10 cellular contexts compared by ENCODE assay signal in genomic region chr6:15274696-15275387, GRCh38. TPM values are rescaled to one million over a fixed set of nuclear protein-coding genes. Genes with fewer than 3 reads are reported as not detected.
DNase-seq lines count a peak whose midpoint lies in the region; ATAC-seq and TF ChIP-seq lines count a peak whose summit lies in the region.
"Had no signal": no experiment of that assay in that cellular context is flagged by ENCODE, and none has a peak within 500 bp of the region (broad histone marks: within the 10 kb centered on the region; RNA-seq: fewer than 3 reads in every experiment).

No MANE protein-coding gene starts in this region.

- H3K36me3 ChIP-seq in Panc1 (ENCODE audit: control insufficient read depth, insufficient read depth, low read length) = no peaks in the 10 kb centered on the region
- H3K36me3 ChIP-seq in psoas muscle (ENCODE audit: insufficient read depth in 1 of 2, low read depth in 1 of 2) = no peaks in the 10 kb centered on the region
- H3K36me3 ChIP-seq: adrenal gland had no signal

- H3K27ac ChIP-seq in Panc1 (ENCODE audit: low read length) = no peak overlapping the region
- no peak overlapping the region for H3K27ac ChIP-seq in psoas muscle
- H3K27ac ChIP-seq: adrenal gland, skin epidermis had no signal

- intact Hi-C loops in Panc1 (cut with micrococcal nuclease; ENCODE audit: unreplicated experiment) = no loop called here
- intact Hi-C loops in psoas muscle (cut with DNase I) = no loop called here

- H3K27me3 Mint-ChIP-seq in HFFc6 (ENCODE audit: insufficient read depth) = no peaks in the 10 kb centered on the region

- H3K4me3 Mint-ChIP-seq in HFFc6 = no peak overlapping the region

- CTCF ChIA-PET in Panc1 (lab: Charles Lee) = no interaction called here

- no TSS peak for BruUV-seq in Panc1 (replicated peaks; lab: Mats Ljungman, UMichigan)

- 59 to 77% (median 61%) methylated on average over 2 of the region's 2 CpGs for WGBS in psoas muscle, 3 donors

- in situ Hi-C loops in Panc1 (cut with HindIII; ENCODE audit: low pct_unique_long_range_greater_than_20kb, low sequenced_read_pairs) = no loop called here

- H3K36me3 Mint-ChIP-seq in HFFc6 (ENCODE audit: low read depth) = no peaks in the 10 kb centered on the region

- H3K27me3 ChIP-seq in Panc1 (ENCODE audit: control insufficient read depth, insufficient read depth, low read length) (no peaks in the 10 kb centered on the region), psoas muscle (ENCODE audit: insufficient read depth in 3 of 3, low read length in 2 of 3) (no peaks in the 10 kb centered on the region)
- H3K27me3 ChIP-seq: adrenal gland had no signal

- H3K4me1 Mint-ChIP-seq in HFFc6 (ENCODE audit: low read depth) = peaks cover 41% of the 10 kb centered on the region

- ATAC-seq in Panc1 = no peak
- peak in 3 of 4 donors; percentile 55 to 57 (median 56) for ATAC-seq in psoas muscle

- no peaks in the 10 kb centered on the region for H3K4me1 ChIP-seq in Panc1 (ENCODE audit: control insufficient read depth, insufficient read depth, low read length)
- H3K4me1 ChIP-seq in psoas muscle = peaks cover 39% of the 10 kb centered on the region

- POLR2A ChIA-PET in Panc1 (lab: Charles Lee) = no interaction called here

- peak; percentile 29; the same call in 1 of the 2 replicates for TF ChIP-seq CTCF in HFFc6 (IDR thresholded peaks at IDR 0.05)
- TF ChIP-seq CTCF in Panc1 (IDR thresholded peaks at IDR 0.05) = peak; percentile 22; the same call in 1 of the 2 replicates
- TF ChIP-seq CTCF in fibroblast of villous mesenchyme (IDR thresholded peaks at IDR 0.05; ENCODE audit: insufficient read depth, low read depth, low read length) = peak; percentile 45
- TF ChIP-seq CTCF in psoas muscle (IDR thresholded peaks at IDR 0.05) = peak; percentile 31

- no peaks in the 10 kb centered on the region for H3K9me3 Mint-ChIP-seq in HFFc6

- DNase-seq in HFFc6 = peak; percentile 17
- DNase-seq in Panc1 (ENCODE audit: low read depth, low spot score) = no peak
- no peak for DNase-seq in fibroblast of villous mesenchyme (ENCODE audit: low read depth)
- DNase-seq in psoas muscle = no peak
- no peak for DNase-seq in NCI-H2227 (lab: John Stamatoyannopoulos, UW; ENCODE audit: unreplicated experiment)
- DNase-seq in SIG-M5 (lab: John Stamatoyannopoulos, UW) = no peak
- no peak for DNase-seq in NCI-H1092 treated with DMSO at 0.1 percent for 48 hours (lab: John Stamatoyannopoulos, UW)
- DNase-seq: Kasumi-1 had no signal

- no peak overlapping the region for H3K4me3 ChIP-seq in Panc1 (ENCODE audit: low read depth in 2 of 2, low read length in 2 of 2)
- H3K4me3 ChIP-seq in fibroblast of villous mesenchyme (ENCODE audit: low read depth, low read length) = no peak overlapping the region
- H3K4me3 ChIP-seq in psoas muscle = no peak overlapping the region
- H3K4me3 ChIP-seq: adrenal gland, skin epidermis had no signal

- H3K9me3 ChIP-seq in Panc1 (ENCODE audit: control insufficient read depth, insufficient read depth, low read depth, low read length) = no peaks in the 10 kb centered on the region
- H3K9me3 ChIP-seq in psoas muscle = no peaks in the 10 kb centered on the region
- H3K9me3 ChIP-seq: adrenal gland had no signal

- no peak overlapping the region for H3K27ac Mint-ChIP-seq in HFFc6

RNA-seq across cellular contexts. Expression of gene JARID2, which starts 29.0 kb away (rescaled TPM):
- total RNA-seq in HFFc6 (2021; fragmentation: NEBNext Ultra II Directional; extraction: Animal tissue kit (Norgen Biotek cat#: 25700)) = 10 to 100 TPM in 1 of 6 experiments, 1 to 10 TPM in 5; 8.3 to 10.1 (median 9.5) TPM
- total RNA-seq in Panc1 (2021; ENCODE audit: unreplicated experiment) (6.0 TPM), fibroblast of villous mesenchyme (8.7 and 9.1 TPM in 2 replicates), psoas muscle (10 to 100 TPM in 1 of 4 donors, 1 to 10 TPM in 3; 2.8 to 16.1 (median 7.2) TPM)
- polyA plus RNA-seq in Panc1 (2012; ENCODE audit: insufficient read length) = 5.1 TPM
- 1 to 10 TPM; 1.1 to 4.9 (median 4.9) TPM for polyA plus RNA-seq in psoas muscle
